In the genomic region with DNA sequence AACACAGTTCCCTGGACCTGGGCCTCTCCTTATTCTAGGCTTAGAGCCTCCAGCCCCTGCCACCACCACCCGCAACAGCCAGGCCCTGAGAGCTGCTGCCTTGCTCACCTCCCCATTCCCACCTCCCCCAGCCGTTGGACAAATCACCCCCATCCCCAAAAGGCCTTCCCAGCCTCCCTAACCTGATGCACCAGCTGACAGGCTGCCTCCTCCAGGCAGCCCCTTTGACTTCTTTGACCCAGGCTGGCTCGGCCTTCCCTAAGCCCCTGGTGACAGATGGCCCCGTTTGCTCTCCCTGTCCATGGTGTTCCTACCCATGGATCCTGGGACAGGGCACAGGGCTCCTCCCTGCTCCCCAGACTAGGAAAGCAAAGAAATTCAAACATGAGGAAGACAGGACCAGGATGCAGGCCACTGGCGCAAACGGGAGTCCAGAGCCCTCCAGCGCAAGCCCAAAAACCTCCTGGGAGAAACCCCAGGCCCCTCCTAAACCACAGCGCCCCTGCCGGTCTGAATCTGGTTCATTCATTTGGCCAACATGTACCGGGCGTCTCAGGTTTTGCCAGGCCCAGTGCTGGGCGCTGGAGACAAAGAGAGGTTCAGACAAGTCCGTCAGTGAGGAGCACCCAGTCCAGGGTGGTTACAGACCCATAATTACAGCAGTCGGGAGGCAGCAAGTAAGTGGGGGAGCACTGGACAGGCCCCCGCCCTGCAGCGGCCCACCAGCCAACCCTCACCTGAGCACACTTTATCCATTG, we compare ENCODE assay signal across 8 cellular contexts. TPM values are rescaled to one million over a fixed set of nuclear protein-coding genes. Genes with fewer than 3 reads are reported as not detected.
A peak's percentile ranks its signal among the peaks of the same experiment; 100 is the strongest.
DNase-seq lines count a peak whose midpoint lies in the region; ATAC-seq and TF ChIP-seq lines count a peak whose summit lies in the region.

No MANE protein-coding gene starts in this region.

- CTCF ChIA-PET in activated CD8-positive, alpha-beta T cell treated with anti-CD3 and anti-CD28 coated beads for 36 hours (lab: Charles Lee) = interaction anchor here (1.0 to 1.8 kb wide), 2 partner anchors 24 kb away, joined by 4 to 6 read pairs; no protein-coding TSS in a partner anchor

- H3K9me3 ChIP-seq in iPS-20b (ENCODE audit: insufficient read depth, low read depth, low read length) (no peaks in the 10 kb centered on the region), subcutaneous abdominal adipose tissue (ENCODE audit: control insufficient read depth in 5 of 5, low read length in 5 of 5) (no peaks in the 10 kb centered on the region), left lung (no peaks in the 10 kb centered on the region)

- POLR2A ChIA-PET in activated CD8-positive, alpha-beta T cell treated with anti-CD3 and anti-CD28 coated beads for 36 hours (lab: Charles Lee) = interaction anchor here (0.5 to 1.7 kb wide), 2 partner anchors 9 to 28 kb away, joined by 3 to 5 read pairs; no protein-coding TSS in a partner anchor

- H3K4me3 ChIP-seq in iPS-20b (ENCODE audit: low read length) (peak overlapping the region; percentile 75; the same call in 1 of the 2 replicates), subcutaneous abdominal adipose tissue (ENCODE audit: low read depth in 1 of 5, low read length in 5 of 5) (peak overlapping the region in 4 of 5 donors; percentile 48 to 81 (median 79)), left lung (peak overlapping the region in 1 of 2 donors; percentile 86)

- H3K4me1 Mint-ChIP-seq in activated CD4-positive, alpha-beta T cell treated with anti-CD3 and anti-CD28 coated beads, Interleukin-2, amount 10 ng/mL, durations not matched to agents 24 days and 14 days = peaks cover 28% of the 10 kb centered on the region
- peaks cover 29% of the 10 kb centered on the region for H3K4me1 Mint-ChIP-seq in activated CD8-positive, alpha-beta T cell treated with anti-CD3 and anti-CD28 coated beads for 36 hours (ENCODE audit: low read depth)

- intact Hi-C loops in activated CD4-positive, alpha-beta T cell treated with anti-CD3 and anti-CD28 coated beads, Interleukin-2, amount 10 ng/mL, durations not matched to agents 24 days and 14 days (cut with micrococcal nuclease) = no loop called here
- intact Hi-C loops in activated CD8-positive, alpha-beta T cell treated with anti-CD3 and anti-CD28 coated beads for 36 hours (cut with micrococcal nuclease) = no loop called here
- intact Hi-C loops in left lung (cut with DNase I) = no loop called here

- H3K36me3 ChIP-seq in iPS-20b (ENCODE audit: insufficient read depth, low read depth, low read length) (no peaks in the 10 kb centered on the region; the same call in 1 of the 2 replicates), subcutaneous abdominal adipose tissue (ENCODE audit: control insufficient read depth in 5 of 5, insufficient read depth in 5 of 5, low read length in 5 of 5) (peaks cover 0 to 44% (median 34%) of the 10 kb centered on the region in 5 donors), left lung (peaks cover 0 to 45% of the 10 kb centered on the region in 2 donors)

- peak overlapping the region; percentile 88 for H3K4me3 Mint-ChIP-seq in activated CD4-positive, alpha-beta T cell treated with anti-CD3 and anti-CD28 coated beads, Interleukin-2, amount 10 ng/mL, durations not matched to agents 24 days and 14 days
- H3K4me3 Mint-ChIP-seq in activated CD8-positive, alpha-beta T cell treated with anti-CD3 and anti-CD28 coated beads for 36 hours = peak overlapping the region; percentile 89

- peak overlapping the region; percentile 60 for H3K27ac Mint-ChIP-seq in activated CD4-positive, alpha-beta T cell treated with anti-CD3 and anti-CD28 coated beads, Interleukin-2, amount 10 ng/mL, durations not matched to agents 24 days and 14 days
- H3K27ac Mint-ChIP-seq in activated CD8-positive, alpha-beta T cell treated with anti-CD3 and anti-CD28 coated beads for 36 hours = no peak overlapping the region

- H3K27me3 Mint-ChIP-seq in activated CD4-positive, alpha-beta T cell treated with anti-CD3 and anti-CD28 coated beads, Interleukin-2, amount 10 ng/mL, durations not matched to agents 24 days and 14 days = no peaks in the 10 kb centered on the region
- H3K27me3 Mint-ChIP-seq in activated CD8-positive, alpha-beta T cell treated with anti-CD3 and anti-CD28 coated beads for 36 hours = no peaks in the 10 kb centered on the region

- peaks cover 41% of the 10 kb centered on the region for H3K27me3 ChIP-seq in iPS-20b (ENCODE audit: insufficient read depth, low read length)
- H3K27me3 ChIP-seq in subcutaneous abdominal adipose tissue (ENCODE audit: control insufficient read depth in 5 of 5, insufficient read depth in 4 of 5, low read length in 5 of 5) = no peaks in the 10 kb centered on the region
- no peaks in the 10 kb centered on the region for H3K27me3 ChIP-seq in left lung

- H3K27ac ChIP-seq in iPS-20b (ENCODE audit: low read length) = no peak overlapping the region
- H3K27ac ChIP-seq in subcutaneous abdominal adipose tissue (ENCODE audit: low read depth, low read length) = no peak overlapping the region
- H3K27ac ChIP-seq in left lung = peak overlapping the region in 1 of 2 donors; percentile 28

- peaks cover 10% of the 10 kb centered on the region; the same call in 1 of the 2 replicates for H3K4me1 ChIP-seq in iPS-20b (ENCODE audit: insufficient read depth, low read length)
- peaks cover 12 to 87% (median 59%) of the 10 kb centered on the region in 5 donors for H3K4me1 ChIP-seq in subcutaneous abdominal adipose tissue (ENCODE audit: control insufficient read depth in 5 of 5, insufficient read depth in 5 of 5, low read length in 5 of 5)
- peaks cover 32 to 80% of the 10 kb centered on the region in 2 donors for H3K4me1 ChIP-seq in left lung

- no peak for DNase-seq in activated CD4-positive, alpha-beta T cell treated with anti-CD3 and anti-CD28 coated beads, Interleukin-2, amount 10 ng/mL, durations not matched to agents 24 days and 14 days
- no peak for DNase-seq in activated CD4-positive, alpha-beta T cell treated with anti-CD3 and anti-CD28 coated beads for 1 hour
- no peak for DNase-seq in activated CD8-positive, alpha-beta T cell treated with anti-CD3 and anti-CD28 coated beads for 36 hours
- no peak for DNase-seq in cerebellum (ENCODE audit: low spot score)
- DNase-seq in pons (ENCODE audit: low spot score) = no peak
- DNase-seq in left lung = no peak

- TF ChIP-seq CTCF in activated CD8-positive, alpha-beta T cell treated with anti-CD3 and anti-CD28 coated beads for 36 hours (IDR thresholded peaks at IDR 0.05) = no peak
- no peak for TF ChIP-seq CTCF in left lung (IDR thresholded peaks at IDR 0.05)

- H3K9ac ChIP-seq in iPS-20b (ENCODE audit: low read depth, low read length) = no peak overlapping the region
- peak overlapping the region in 3 of 5 donors; percentile 22 to 89 (median 36) for H3K9ac ChIP-seq in subcutaneous abdominal adipose tissue (ENCODE audit: low read length in 5 of 5)

- H3K9me3 Mint-ChIP-seq in activated CD4-positive, alpha-beta T cell treated with anti-CD3 and anti-CD28 coated beads, Interleukin-2, amount 10 ng/mL, durations not matched to agents 24 days and 14 days = no peaks in the 10 kb centered on the region
- H3K9me3 Mint-ChIP-seq in activated CD8-positive, alpha-beta T cell treated with anti-CD3 and anti-CD28 coated beads for 36 hours = no peaks in the 10 kb centered on the region

- ATAC-seq in activated CD8-positive, alpha-beta T cell treated with anti-CD3 and anti-CD28 coated beads for 36 hours = no peak
- no peak for ATAC-seq in left lung

- peaks cover 23% of the 10 kb centered on the region for H3K36me3 Mint-ChIP-seq in activated CD4-positive, alpha-beta T cell treated with anti-CD3 and anti-CD28 coated beads, Interleukin-2, amount 10 ng/mL, durations not matched to agents 24 days and 14 days (ENCODE audit: low read depth)
- no peaks in the 10 kb centered on the region for H3K36me3 Mint-ChIP-seq in activated CD8-positive, alpha-beta T cell treated with anti-CD3 and anti-CD28 coated beads for 36 hours (ENCODE audit: low read depth)

RNA-seq across cellular contexts. Expression of gene AKT1, which starts 2.4 kb away (rescaled TPM):
- 133 and 143 TPM in 2 replicates for total RNA-seq in activated CD4-positive, alpha-beta T cell treated with anti-CD3 and anti-CD28 coated beads, Interleukin-2, amount 10 ng/mL, durations not matched to agents 24 days and 14 days
- 100 to 1,000 TPM; 116 to 121 TPM for total RNA-seq in activated CD8-positive, alpha-beta T cell treated with anti-CD3 and anti-CD28 coated beads for 36 hours
- total RNA-seq in cerebellum (70.9 TPM), left lung (100 to 1,000 TPM; 173 to 176 TPM)

RNA-seq across cellular contexts. Expression of gene ZBTB42, which starts 7.8 kb away (rescaled TPM):
- 4.9 and 5.5 TPM in 2 replicates for total RNA-seq in activated CD4-positive, alpha-beta T cell treated with anti-CD3 and anti-CD28 coated beads, Interleukin-2, amount 10 ng/mL, durations not matched to agents 24 days and 14 days
- total RNA-seq in activated CD8-positive, alpha-beta T cell treated with anti-CD3 and anti-CD28 coated beads for 36 hours = 1 to 10 TPM; 1.3 TPM
- total RNA-seq in cerebellum (0.73 TPM), left lung (10 to 100 TPM in 1 of 2 donors, 1 to 10 TPM in 1; 9.9 to 12.1 TPM)

RNA-seq across cellular contexts. Expression of gene SIVA1, which starts 40.2 kb away (rescaled TPM):
- total RNA-seq in activated CD4-positive, alpha-beta T cell treated with anti-CD3 and anti-CD28 coated beads, Interleukin-2, amount 10 ng/mL, durations not matched to agents 24 days and 14 days = 117 and 123 TPM in 2 replicates
- total RNA-seq in activated CD8-positive, alpha-beta T cell treated with anti-CD3 and anti-CD28 coated beads for 36 hours = 100 to 1,000 TPM; 115 to 125 TPM
- total RNA-seq in cerebellum = 16.9 TPM
- total RNA-seq in left lung = 10 to 100 TPM; 59.2 to 69.5 TPM
